ENCODE assay signal across 14 cellular contexts in genomic region chr2:64133828-64134227, GRCh38.
DNase-seq lines count a peak whose midpoint lies in the region; ATAC-seq lines count a peak whose summit lies in the region.
"Had no signal": no experiment of that assay in that cellular context is flagged by ENCODE, and none has a peak within 500 bp of the region (broad histone marks: within the 10 kb centered on the region; RNA-seq: fewer than 3 reads in every experiment).

No MANE protein-coding gene starts in this region.

- peaks cover 24% of the 10 kb centered on the region for H3K36me3 Mint-ChIP-seq in activated naive CD8-positive, alpha-beta T cell
- peaks cover 42% of the 10 kb centered on the region for H3K36me3 Mint-ChIP-seq in stimulated activated memory B cell treated with anti-CD40 and anti-IgM and Interleukin-4, amounts not matched to agents 10 μg/mL and 1 μg/mL and 100 μg/mL, for 72 hours

- H3K4me1 ChIP-seq in ACC112 (ENCODE audit: control insufficient read depth, insufficient read depth, low read length, unreplicated experiment): peaks cover 29% of the 10 kb centered on the region

- H3K27me3 Mint-ChIP-seq in activated naive CD8-positive, alpha-beta T cell: no peaks in the 10 kb centered on the region
- H3K27me3 Mint-ChIP-seq in stimulated activated memory B cell treated with anti-CD40 and anti-IgM and Interleukin-4, amounts not matched to agents 10 μg/mL and 1 μg/mL and 100 μg/mL, for 72 hours: no peaks in the 10 kb centered on the region
- H3K27me3 Mint-ChIP-seq: activated naive CD8-positive, alpha-beta T cell treated with anti-CD3 and anti-CD28 coated beads, Interleukin-2, amount 10 ng/mL, durations not matched to agents 7 days and 5 days; memory B cell had no signal

- H3K79me2 ChIP-seq in ACC112 (ENCODE audit: control insufficient read depth, insufficient read depth, low read length, unreplicated experiment): peaks cover 12% of the 10 kb centered on the region

- H3K36me3 ChIP-seq in ACC112 (ENCODE audit: insufficient read depth, low read length): no peaks in the 10 kb centered on the region
- H3K36me3 ChIP-seq: tibial nerve had no signal

- H3K4me3 Mint-ChIP-seq in activated naive CD8-positive, alpha-beta T cell: peak overlapping the region; percentile 49
- H3K4me3 Mint-ChIP-seq in stimulated activated memory B cell treated with anti-CD40 and anti-IgM and Interleukin-4, amounts not matched to agents 10 μg/mL and 1 μg/mL and 100 μg/mL, for 72 hours: no peak overlapping the region
- H3K4me3 Mint-ChIP-seq: memory B cell had no signal

- H3K27me3 ChIP-seq in ACC112 (ENCODE audit: insufficient read depth, low read length): no peaks in the 10 kb centered on the region
- H3K27me3 ChIP-seq: tibial nerve had no signal

- no peak for ATAC-seq in GM21723 (IDR thresholded peaks at IDR 0.05; ENCODE audit: unreplicated experiment)
- no peak for ATAC-seq in stimulated activated memory B cell treated with anti-CD40 and anti-IgM and Interleukin-4, amounts not matched to agents 10 μg/mL and 1 μg/mL and 100 μg/mL, for 72 hours
- ATAC-seq: Right ventricle myocardium inferior had no signal

- H3K4me3 ChIP-seq in ACC112 (ENCODE audit: low read depth, low read length): no peak overlapping the region
- H3K4me3 ChIP-seq: tibial nerve had no signal

- H3K27ac Mint-ChIP-seq in activated naive CD8-positive, alpha-beta T cell: peak overlapping the region; percentile 89
- no peak overlapping the region for H3K27ac Mint-ChIP-seq in stimulated activated memory B cell treated with anti-CD40 and anti-IgM and Interleukin-4, amounts not matched to agents 10 μg/mL and 1 μg/mL and 100 μg/mL, for 72 hours

- no peak overlapping the region for H2AFZ ChIP-seq in ACC112 (ENCODE audit: low read length, unreplicated experiment)

- peak overlapping the region; percentile 44 for H3K27ac ChIP-seq in ACC112 (ENCODE audit: low read depth, low read length)
- H3K27ac ChIP-seq: C4-2B, tibial nerve, VCaP had no signal

- DNase-seq in HPDE6-E6E7 (ENCODE audit: extremely low spot score) (peak; percentile 16), iris pigment epithelial cell (ENCODE audit: low read depth) (peak; percentile 73), NCI-H526 (lab: John Stamatoyannopoulos, UW) (no peak), NK-92 (lab: John Stamatoyannopoulos, UW; ENCODE audit: unreplicated experiment) (no peak)
- DNase-seq: activated naive CD8-positive, alpha-beta T cell treated with anti-CD3 and anti-CD28 coated beads, Interleukin-2, amount 10 ng/mL, durations not matched to agents 7 days and 5 days had no signal

- peaks cover 88% of the 10 kb centered on the region for H3K4me1 Mint-ChIP-seq in activated naive CD8-positive, alpha-beta T cell (ENCODE audit: low read depth)
- H3K4me1 Mint-ChIP-seq in stimulated activated memory B cell treated with anti-CD40 and anti-IgM and Interleukin-4, amounts not matched to agents 10 μg/mL and 1 μg/mL and 100 μg/mL, for 72 hours: peaks cover 67% of the 10 kb centered on the region

- H3K9me3 Mint-ChIP-seq in activated naive CD8-positive, alpha-beta T cell (ENCODE audit: low read depth): no peaks in the 10 kb centered on the region
- H3K9me3 Mint-ChIP-seq in stimulated activated memory B cell treated with anti-CD40 and anti-IgM and Interleukin-4, amounts not matched to agents 10 μg/mL and 1 μg/mL and 100 μg/mL, for 72 hours: no peaks in the 10 kb centered on the region
- H3K9me3 Mint-ChIP-seq: activated naive CD8-positive, alpha-beta T cell treated with anti-CD3 and anti-CD28 coated beads, Interleukin-2, amount 10 ng/mL, durations not matched to agents 7 days and 5 days; memory B cell had no signal

Comparison
In these comparisons a context has a peak if more than half of its experiments do, and no peak if none do; other contexts are left out.
1. DNase-seq: peak in HPDE6-E6E7 (single experiment) and iris pigment epithelial cell (single experiment); none in NCI-H526 (0 of 2) and NK-92 (single experiment).